8 cellular contexts compared by ENCODE assay signal in genomic region chr19:15222738-15223648, GRCh38. TPM values are rescaled to one million over a fixed set of nuclear protein-coding genes. Genes with fewer than 3 reads are reported as not detected.
DNase-seq lines count a peak whose midpoint lies in the region; ATAC-seq and TF ChIP-seq lines count a peak whose summit lies in the region.

No MANE protein-coding gene starts in this region.

- H3K27ac ChIP-seq in IMR-90 (ENCODE audit: insufficient read depth, low read length) = peak overlapping the region; percentile 74; the same call in 1 of the 2 replicates

- dilution Hi-C loops in IMR-90 (cut with HindIII; ENCODE audit: low sequenced_read_pairs, unreplicated experiment) = no loop called here

- peak overlapping the region; percentile 71 for H3K4ac ChIP-seq in IMR-90 (ENCODE audit: low read depth, low read length)

- POLR2A ChIA-PET in IMR-90 (lab: Charles Lee; ENCODE audit: unreplicated experiment) = no interaction called here

- H3K4me2 ChIP-seq in IMR-90 (ENCODE audit: low read depth, low read length) = peak overlapping the region; percentile 89

- H2BK15ac ChIP-seq in IMR-90 (ENCODE audit: low read depth, low read length) = peak overlapping the region; percentile 35; the same call in 1 of the 3 replicates

- peaks cover 33% of the 10 kb centered on the region for H3K27me3 Mint-ChIP-seq in activated T-cell treated with anti-CD3 and anti-CD28 coated beads, Interleukin-2, amount 50 U/mL, for 24 hours

- peak overlapping the region; percentile 98 for H2AFZ ChIP-seq in IMR-90 (replicated peaks; ENCODE audit: low read length, poor library complexity)

- peak overlapping the region; percentile 67 for H3K4me3 ChIP-seq in BE2C (ENCODE audit: low read depth, low read length)
- H3K4me3 ChIP-seq in IMR-90 (ENCODE audit: insufficient read depth, low read depth, low read length) = peak overlapping the region; percentile 73
- H3K4me3 ChIP-seq in mononuclear cell (ENCODE audit: low read length) = peak overlapping the region; percentile 25

- H3K18ac ChIP-seq in IMR-90 (ENCODE audit: low read depth, low read length) = no peak overlapping the region

- peak overlapping the region; percentile 38; the same call in 1 of the 2 replicates for H3K9ac ChIP-seq in IMR-90 (ENCODE audit: low read depth, low read length)

- H3K4me3 Mint-ChIP-seq in activated T-cell treated with anti-CD3 and anti-CD28 coated beads, Interleukin-2, amount 50 U/mL, for 24 hours = peak overlapping the region; percentile 80

- H3K14ac ChIP-seq in IMR-90 (replicated peaks; ENCODE audit: low read depth, low read length) = peak overlapping the region; percentile 69

- intact Hi-C loops in IMR-90 (cut with micrococcal nuclease) = no loop called here

- H2AK9ac ChIP-seq in IMR-90 (replicated peaks; ENCODE audit: low read depth, low read length, poor library complexity) = peak overlapping the region; percentile 76

- BruUV-seq in IMR-90 (replicated peaks; lab: Mats Ljungman, UMichigan) = no TSS peak

- H2BK20ac ChIP-seq in IMR-90 (ENCODE audit: low read depth, low read length) = no peak overlapping the region

- H4K20me1 ChIP-seq in IMR-90 (ENCODE audit: insufficient read depth, low read length) = no peaks in the 10 kb centered on the region

- CTCF ChIA-PET in IMR-90 (lab: Yijun Ruan, JAX) = no interaction called here

- peak overlapping the region; percentile 64 for H3K27ac Mint-ChIP-seq in activated T-cell treated with anti-CD3 and anti-CD28 coated beads, Interleukin-2, amount 50 U/mL, for 24 hours

- no peaks in the 10 kb centered on the region for H3K9me3 ChIP-seq in BE2C
- H3K9me3 ChIP-seq in IMR-90 (ENCODE audit: control insufficient read depth, insufficient read depth, low read length) = no peaks in the 10 kb centered on the region
- H3K9me3 ChIP-seq in mononuclear cell (ENCODE audit: low read depth, low read length) = no peaks in the 10 kb centered on the region

- no peaks in the 10 kb centered on the region for H3K36me3 Mint-ChIP-seq in activated T-cell treated with anti-CD3 and anti-CD28 coated beads, Interleukin-2, amount 50 U/mL, for 24 hours (ENCODE audit: low read depth)

- peaks cover 3% of the 10 kb centered on the region; the same call in 1 of the 2 replicates for H3K9me1 ChIP-seq in IMR-90 (ENCODE audit: insufficient read depth, low read length)

- peak overlapping the region; percentile 74 for H2AK5ac ChIP-seq in IMR-90 (ENCODE audit: low read depth, low read length)

- no peak overlapping the region for H2BK5ac ChIP-seq in IMR-90 (ENCODE audit: low read depth, low read length, poor library complexity, severe bottlenecking)

- TF ChIP-seq CTCF in BE2C (IDR thresholded peaks at IDR 0.05; ENCODE audit: low read depth, low read length) (no peak), IMR-90 (conservative IDR thresholded peaks at IDR 0.05; ENCODE audit: low read depth, low read length) (no peak)

- H3K4me1 ChIP-seq in BE2C = no peaks in the 10 kb centered on the region
- H3K4me1 ChIP-seq in IMR-90 (ENCODE audit: control insufficient read depth, insufficient read depth, low read length) = peaks cover 8% of the 10 kb centered on the region
- H3K4me1 ChIP-seq in mononuclear cell (ENCODE audit: insufficient read depth, low read length) = peaks cover 17% of the 10 kb centered on the region

- no peaks in the 10 kb centered on the region for H3K9me3 Mint-ChIP-seq in activated T-cell treated with anti-CD3 and anti-CD28 coated beads, Interleukin-2, amount 50 U/mL, for 24 hours

- ATAC-seq in GM19467 (IDR thresholded peaks at IDR 0.05; ENCODE audit: unreplicated experiment) (peak; percentile 66), IMR-90 (ENCODE audit: low read depth) (peak; percentile 99)

- in situ Hi-C loops in IMR-90 (cut with MboI; ENCODE audit: low sequenced_read_pairs) = no loop called here

- no peak for TF ChIP-seq POLR2A in IMR-90 (IDR thresholded peaks at IDR 0.05; ENCODE audit: low read depth, low read length)
- TF ChIP-seq POLR2A in erythroblast (IDR thresholded peaks at IDR 0.05; ENCODE audit: low read length) = no peak

- H3K79me1 ChIP-seq in IMR-90 (ENCODE audit: low read depth in 1 of 2, low read length in 2 of 2) = peaks cover 0 to 8% of the 10 kb centered on the region in 2 experiments; a peak in 1 of 4 replicates

- H4K8ac ChIP-seq in IMR-90 (ENCODE audit: low read depth in 2 of 2, low read length in 2 of 2) = peak overlapping the region; percentile 58 to 89

- H3K4me1 Mint-ChIP-seq in activated T-cell treated with anti-CD3 and anti-CD28 coated beads, Interleukin-2, amount 50 U/mL, for 24 hours (ENCODE audit: low read depth) = peaks cover 16% of the 10 kb centered on the region

- H3K36me3 ChIP-seq in BE2C = no peaks in the 10 kb centered on the region
- H3K36me3 ChIP-seq in IMR-90 (ENCODE audit: control insufficient read depth, insufficient read depth, low read length) = no peaks in the 10 kb centered on the region

- peak overlapping the region; percentile 46; the same call in 1 of the 2 replicates for H3K23ac ChIP-seq in IMR-90 (ENCODE audit: low read depth, low read length)

- no peak for TF ChIP-seq RAD21 in IMR-90 (IDR thresholded peaks at IDR 0.05; ENCODE audit: low read length)

- H3K56ac ChIP-seq in IMR-90 (ENCODE audit: extremely low read depth, insufficient read depth, low read length) = no peak overlapping the region

- H4K91ac ChIP-seq in IMR-90 (ENCODE audit: insufficient read depth, low read depth, low read length) = peak overlapping the region; percentile 52

- no peak overlapping the region for H4K5ac ChIP-seq in IMR-90 (ENCODE audit: low read depth, low read length)

- DNase-seq in BE2C = peak; percentile 97
- DNase-seq in IMR-90 = peak; percentile 95
- DNase-seq in OCI-M2 (lab: John Stamatoyannopoulos, UW; ENCODE audit: unreplicated experiment) = peak; percentile 48
- peak; percentile 80 for DNase-seq in activated T-cell treated with anti-CD3 and anti-CD28 coated beads, Interleukin-2, amount 50 U/mL, for 24 hours
- DNase-seq in erythroblast (lab: John Stamatoyannopoulos, UW) = peak; percentile 82 to 85
- DNase-seq in stimulated activated CD8-positive, alpha-beta memory T cell treated with anti-CD3 and anti-CD28 coated beads, Interleukin-2, amount 100 ng/mL, for 48 hours (ENCODE audit: low read depth in 2 of 2) = peak; percentile 67 to 75

- H3K27me3 ChIP-seq in BE2C (no peaks in the 10 kb centered on the region), IMR-90 (ENCODE audit: control insufficient read depth, insufficient read depth, low read length) (no peaks in the 10 kb centered on the region), mononuclear cell (ENCODE audit: insufficient read depth, low read length) (peaks cover 6% of the 10 kb centered on the region)

- WGBS in IMR-90 (ENCODE audit: extremely low coverage in 2 of 2, insufficient read length in 1 of 2), 2 experiments = 1% methylated on average over 30 of the region's 48 CpGs; no CpG with 5 or more reads in 1 of the 2 experiments

- peak overlapping the region; percentile 65; the same call in 1 of the 2 replicates for H2BK120ac ChIP-seq in IMR-90 (ENCODE audit: low read depth, low read length)

TF ChIP-seq in IMR-90, 13 proteins besides CTCF, POLR2A, EP300 and RAD21:
- TF ChIP-seq NFE2L2 (IDR thresholded peaks at IDR 0.05; ENCODE audit: low read depth, low read length) (no peak; the same call in 1 of the 2 replicates), BHLHE40 (IDR thresholded peaks at IDR 0.05; ENCODE audit: low read depth, low read length) (peak; percentile 18; the same call in 1 of the 2 replicates), MXI1 (IDR thresholded peaks at IDR 0.05; ENCODE audit: borderline replicate concordance, low read depth, low read length) (peak; percentile 94), MAZ (IDR thresholded peaks at IDR 0.05; ENCODE audit: borderline replicate concordance, low read depth, low read length) (peak; percentile 92)
TF ChIP-seq in IMR-90: peak in this region for 3.

RNA-seq across cellular contexts. Expression of gene EPHX3, which starts 9.3 kb away (rescaled TPM):
- polyA plus RNA-seq in BE2C (2012; ENCODE audit: insufficient read depth, insufficient read length, low read depth) = not detected
- total RNA-seq in IMR-90 (2012; rRNA removed) (0.18 TPM in 1 of 2 replicates, not detected in the other), mononuclear cell (0.10 TPM)
- polyA plus RNA-seq in IMR-90 (2012; rRNA removed) = 0.12 and 0.16 TPM in 2 replicates
- polyA plus RNA-seq in IMR-90 (2012; cell fraction: cytosol; rRNA removed) = 0.08 and 0.09 TPM in 2 replicates
- 0.78 and 1.2 TPM in 2 replicates for polyA plus RNA-seq in IMR-90 (2012; cell fraction: nucleus; rRNA removed; ENCODE audit: low replicate concordance)

RNA-seq across cellular contexts. Expression of gene NOTCH3, which starts 22.2 kb away (rescaled TPM):
- 0.36 TPM for polyA plus RNA-seq in BE2C (2012; ENCODE audit: insufficient read depth, insufficient read length, low read depth)
- total RNA-seq in IMR-90 (2012; rRNA removed) = 5.9 and 7.2 TPM in 2 replicates
- polyA plus RNA-seq in IMR-90 (2012; rRNA removed) = 25.1 and 29.6 TPM in 2 replicates
- 17.9 and 34.4 TPM in 2 replicates for polyA plus RNA-seq in IMR-90 (2012; cell fraction: cytosol; rRNA removed)
- polyA plus RNA-seq in IMR-90 (2012; cell fraction: nucleus; rRNA removed; ENCODE audit: low replicate concordance) = 19.2 and 47.3 TPM in 2 replicates
- total RNA-seq in mononuclear cell = 0.31 TPM

Comparison
In these comparisons a context has a peak if more than half of its experiments do, and no peak if none do; other contexts are left out.
1. Peak in every context shown above with its lines: DNase-seq, ATAC-seq, H3K4me3 ChIP-seq and H3K27ac ChIP-seq.